11 cellular contexts compared by ENCODE assay signal in the genomic region with DNA sequence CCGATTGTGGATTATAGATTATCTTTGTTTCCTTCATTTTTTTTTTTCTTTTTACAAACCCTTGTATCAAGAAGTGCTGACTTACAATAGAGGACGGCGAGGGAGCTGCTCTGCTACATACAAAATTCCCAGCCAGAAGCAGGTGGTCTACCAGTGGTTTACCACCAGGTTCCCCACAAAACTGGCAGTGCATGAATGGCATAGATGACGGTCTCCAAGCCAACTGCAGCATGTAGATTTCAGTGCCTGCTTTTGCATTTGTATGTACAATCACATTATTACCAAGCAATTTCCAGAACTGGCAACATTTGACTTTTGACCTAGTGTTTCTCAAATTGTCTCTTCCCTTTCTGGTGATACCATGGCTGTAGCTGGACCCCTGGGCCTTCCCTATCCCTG.
DNase-seq lines count a peak whose midpoint lies in the region; ATAC-seq and TF ChIP-seq lines count a peak whose summit lies in the region.
"Had no signal": no experiment of that assay in that cellular context is flagged by ENCODE, and none has a peak within 500 bp of the region (broad histone marks: within the 10 kb centered on the region; RNA-seq: fewer than 3 reads in every experiment).

No MANE protein-coding gene starts in this region.

- no peak for TF ChIP-seq CTCF in left ventricle myocardium inferior (IDR thresholded peaks at IDR 0.05; ENCODE audit: borderline replicate concordance)
- no peak for TF ChIP-seq CTCF in thoracic aorta (IDR thresholded peaks at IDR 0.05)

- no peaks in the 10 kb centered on the region for H3K36me3 ChIP-seq in left ventricle myocardium inferior
- no peaks in the 10 kb centered on the region for H3K36me3 ChIP-seq in thoracic aorta

- H3K27me3 ChIP-seq in left ventricle myocardium inferior (ENCODE audit: low read depth) (peaks cover 12% of the 10 kb centered on the region), layer of hippocampus (ENCODE audit: control insufficient read depth, insufficient read depth, low read length) (no peaks in the 10 kb centered on the region), thoracic aorta (replicated peaks; ENCODE audit: insufficient read depth) (no peaks in the 10 kb centered on the region)

- H3K4me1 Mint-ChIP-seq in activated T-helper 1 cell treated with anti-CD3 and anti-CD28 coated beads, Interleukin-12 subunit alpha, Interleukin-12 subunit beta, Interleukin-2, Interleukin-4 antibody, amounts not matched to agents 30 ng/mL and 10 ng/mL and 1 ng/mL, durations not matched to agents 14 hours and 24 hours and 36 hours (ENCODE audit: low read depth): peaks cover 17% of the 10 kb centered on the region

- H3K4me3 Mint-ChIP-seq in activated T-helper 1 cell treated with anti-CD3 and anti-CD28 coated beads, Interleukin-12 subunit alpha, Interleukin-12 subunit beta, Interleukin-2, Interleukin-4 antibody, amounts not matched to agents 30 ng/mL and 10 ng/mL and 1 ng/mL, durations not matched to agents 14 hours and 24 hours and 36 hours: peak overlapping the region; percentile 9

- no peak for ATAC-seq in Right ventricle myocardium superior (ENCODE audit: poor library complexity)
- no peak for ATAC-seq in thoracic aorta (ENCODE audit: insufficient number of reproducible peaks, low FRiP score, low read depth)

- peaks cover 12% of the 10 kb centered on the region for H3K27me3 Mint-ChIP-seq in activated T-helper 1 cell treated with anti-CD3 and anti-CD28 coated beads, Interleukin-12 subunit alpha, Interleukin-12 subunit beta, Interleukin-2, Interleukin-4 antibody, amounts not matched to agents 30 ng/mL and 10 ng/mL and 1 ng/mL, durations not matched to agents 14 hours and 24 hours and 36 hours (ENCODE audit: insufficient read depth)

- H3K9me3 ChIP-seq in left ventricle myocardium inferior (replicated peaks) (no peaks in the 10 kb centered on the region), thoracic aorta (no peaks in the 10 kb centered on the region)

- H3K27ac ChIP-seq in left ventricle myocardium inferior (replicated peaks): peak overlapping the region; percentile 60
- H3K27ac ChIP-seq in layer of hippocampus (ENCODE audit: low read depth, low read length): peak overlapping the region; percentile 96
- no peak overlapping the region for H3K27ac ChIP-seq in thoracic aorta
- H3K27ac ChIP-seq: KMS-11 had no signal

- intact Hi-C loops in left ventricle myocardium inferior (cut with micrococcal nuclease) (no loop called here), Right ventricle myocardium superior (cut with DNase I) (no loop called here), posterior vena cava (cut with DNase I) (loop anchor here in 1 of 2 donors (5.0 kb wide), 1 partner anchor 150 kb away; no protein-coding TSS in a partner anchor)
- intact Hi-C loops in activated T-helper 1 cell treated with anti-CD3 and anti-CD28 coated beads, Interleukin-12 subunit alpha, Interleukin-12 subunit beta, Interleukin-2, Interleukin-4 antibody, amounts not matched to agents 30 ng/mL and 10 ng/mL and 1 ng/mL, durations not matched to agents 14 hours and 24 hours and 36 hours (cut with micrococcal nuclease): loop anchor here (1.0 to 10.0 kb wide), 6 partner anchors 21 to 1452 kb away; no protein-coding TSS in a partner anchor

- H3K9me3 Mint-ChIP-seq in activated T-helper 1 cell treated with anti-CD3 and anti-CD28 coated beads, Interleukin-12 subunit alpha, Interleukin-12 subunit beta, Interleukin-2, Interleukin-4 antibody, amounts not matched to agents 30 ng/mL and 10 ng/mL and 1 ng/mL, durations not matched to agents 14 hours and 24 hours and 36 hours: no peaks in the 10 kb centered on the region
- H3K9me3 Mint-ChIP-seq: HFFc6; T-helper 2 cell treated with Interferon-gamma antibody and Interleukin-4, amounts not matched to agents 5 μg/mL and 100 μg/mL, for 36 hours had no signal

- in situ Hi-C loops in ACHN (cut with HindIII; ENCODE audit: low pct_ligation_motif_present, low pct_unique_long_range_greater_than_20kb, low sequenced_read_pairs): no loop called here

- H3K4me1 ChIP-seq in left ventricle myocardium inferior (peaks cover 14% of the 10 kb centered on the region), thoracic aorta (ENCODE audit: control insufficient read depth in 1 of 2, low read depth in 2 of 2) (peaks cover 6 to 16% of the 10 kb centered on the region in 2 donors)

- H3K27ac Mint-ChIP-seq in activated T-helper 1 cell treated with anti-CD3 and anti-CD28 coated beads, Interleukin-12 subunit alpha, Interleukin-12 subunit beta, Interleukin-2, Interleukin-4 antibody, amounts not matched to agents 30 ng/mL and 10 ng/mL and 1 ng/mL, durations not matched to agents 14 hours and 24 hours and 36 hours: no peak overlapping the region
- H3K27ac Mint-ChIP-seq: HFFc6; T-helper 2 cell treated with Interferon-gamma antibody and Interleukin-4, amounts not matched to agents 5 μg/mL and 100 μg/mL, for 36 hours had no signal

- DNase-seq in left ventricle myocardium inferior: no peak
- no peak for DNase-seq in Right ventricle myocardium superior
- no peak for DNase-seq in activated T-helper 1 cell treated with anti-CD3 and anti-CD28 coated beads, Interleukin-12 subunit alpha, Interleukin-12 subunit beta, Interleukin-2, Interleukin-4 antibody, amounts not matched to agents 30 ng/mL and 10 ng/mL and 1 ng/mL, durations not matched to agents 14 hours and 24 hours and 36 hours (ENCODE audit: low spot score)
- DNase-seq in thoracic aorta (ENCODE audit: low spot score): no peak
- DNase-seq in ACHN: no peak
- DNase-seq in posterior vena cava (ENCODE audit: low spot score): no peak
- DNase-seq in LoVo (ENCODE audit: low spot score): no peak

- H3K36me3 Mint-ChIP-seq in activated T-helper 1 cell treated with anti-CD3 and anti-CD28 coated beads, Interleukin-12 subunit alpha, Interleukin-12 subunit beta, Interleukin-2, Interleukin-4 antibody, amounts not matched to agents 30 ng/mL and 10 ng/mL and 1 ng/mL, durations not matched to agents 14 hours and 24 hours and 36 hours (ENCODE audit: low read depth): no peaks in the 10 kb centered on the region

- H3K4me3 ChIP-seq in left ventricle myocardium inferior (peak overlapping the region; percentile 53), thoracic aorta (peak overlapping the region; percentile 73)

Comparison
In these comparisons a context has a peak if more than half of its experiments do, and no peak if none do; other contexts are left out.
1. H3K27ac ChIP-seq: peak in left ventricle myocardium inferior (single experiment) and layer of hippocampus (single experiment); none in thoracic aorta (0 of 2).